ENCODE assay signal across 17 cellular contexts in the genomic region with DNA sequence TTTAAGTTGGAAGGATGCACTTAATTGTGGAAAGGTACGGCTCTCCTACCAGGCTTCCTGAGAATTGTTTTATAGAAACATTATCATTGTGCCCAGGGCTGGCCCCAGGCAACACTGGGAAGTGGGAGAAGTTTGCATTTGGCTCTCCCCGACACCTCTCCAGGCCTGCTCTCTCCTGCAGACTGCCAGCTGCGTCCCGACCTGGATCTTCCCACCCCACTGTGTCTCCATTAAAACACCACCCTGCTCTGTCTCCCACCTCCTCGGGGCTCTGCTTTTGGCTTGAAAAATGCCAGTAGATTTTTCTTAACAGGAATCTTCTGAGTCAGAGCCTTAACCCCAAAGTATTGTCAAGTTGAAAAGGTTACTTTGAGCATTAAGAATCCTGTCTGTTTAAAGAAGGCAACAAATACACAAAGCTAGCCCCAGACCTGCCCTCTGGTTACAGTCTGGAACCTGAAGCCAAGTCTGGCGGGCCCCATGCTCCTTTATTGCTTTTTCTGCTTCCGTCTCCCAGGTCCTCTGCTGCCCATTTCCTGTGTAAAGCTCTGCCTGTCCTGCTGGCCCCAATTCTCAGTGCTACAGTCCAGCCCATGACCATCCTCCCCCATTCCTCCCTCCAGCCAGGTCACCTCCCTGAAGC.
"Had no signal": no experiment of that assay in that cellular context is flagged by ENCODE, and none has a peak within 500 bp of the region (broad histone marks: within the 10 kb centered on the region; RNA-seq: fewer than 3 reads in every experiment).

No MANE protein-coding gene starts in this region.

- H3K27ac ChIP-seq: epithelial cell of prostate, gastrocnemius medialis, lower lobe of right lung, sigmoid colon, stomach, thoracic aorta had no signal

- H3K4me1 ChIP-seq: sigmoid colon had no signal

- H3K27me3 ChIP-seq: gastrocnemius medialis, heart left ventricle, stomach had no signal

- H3K9me3 Mint-ChIP-seq: activated CD4-positive, alpha-beta memory T cell treated with anti-CD3 and anti-CD28 coated beads, Interleukin-2, amount 10 ng/mL, durations not matched to agents 7 days and 5 days; activated T-cell treated with anti-CD3 and anti-CD28 coated beads, Interleukin-2, amount 50 U/mL, for 4 hours had no signal

- H3K9me3 ChIP-seq: gastrocnemius medialis, heart left ventricle, lower lobe of right lung, mucosa of descending colon, sigmoid colon, stomach, thoracic aorta had no signal

- H3K27me3 Mint-ChIP-seq: activated CD4-positive, alpha-beta memory T cell treated with anti-CD3 and anti-CD28 coated beads, Interleukin-2, amount 10 ng/mL, durations not matched to agents 7 days and 5 days had no signal

- ATAC-seq: activated T-cell treated with anti-CD3 and anti-CD28 coated beads, Interleukin-2, amount 50 U/mL, for 4 hours; effector memory CD8-positive, alpha-beta T cell; gastrocnemius medialis; naive thymus-derived CD4-positive, alpha-beta T cell had no signal

- H3K4me3 Mint-ChIP-seq: activated CD4-positive, alpha-beta memory T cell treated with anti-CD3 and anti-CD28 coated beads, Interleukin-2, amount 10 ng/mL, durations not matched to agents 7 days and 5 days; activated naive CD8-positive, alpha-beta T cell; activated T-cell treated with anti-CD3 and anti-CD28 coated beads, Interleukin-2, amount 50 U/mL, for 4 hours; effector memory CD8-positive, alpha-beta T cell; immature natural killer cell; naive thymus-derived CD4-positive, alpha-beta T cell had no signal

- DNase-seq: activated CD4-positive, alpha-beta memory T cell treated with anti-CD3 and anti-CD28 coated beads, Interleukin-2, amount 10 ng/mL, durations not matched to agents 7 days and 5 days; activated gamma-delta T cell; activated T-cell treated with anti-CD3 and anti-CD28 coated beads, Interleukin-2, amount 50 U/mL, for 4 hours; cerebellar nuclear complex; effector memory CD8-positive, alpha-beta T cell; gastrocnemius medialis; immature natural killer cell; lower lobe of right lung; naive thymus-derived CD4-positive, alpha-beta T cell; sigmoid colon; stimulated activated CD4-positive, alpha-beta T cell treated with anti-CD3 and anti-CD28 coated beads, Interleukin-1b, Interleukin-23, amount 100 ng/mL, for 48 hours; stomach had no signal

- H3K27ac Mint-ChIP-seq: activated CD4-positive, alpha-beta memory T cell treated with anti-CD3 and anti-CD28 coated beads, Interleukin-2, amount 10 ng/mL, durations not matched to agents 7 days and 5 days; activated naive CD8-positive, alpha-beta T cell; effector memory CD8-positive, alpha-beta T cell; immature natural killer cell; naive thymus-derived CD4-positive, alpha-beta T cell had no signal

- H3K4me1 Mint-ChIP-seq: activated CD4-positive, alpha-beta memory T cell treated with anti-CD3 and anti-CD28 coated beads, Interleukin-2, amount 10 ng/mL, durations not matched to agents 7 days and 5 days; immature natural killer cell; naive thymus-derived CD4-positive, alpha-beta T cell had no signal

- H3K4me3 ChIP-seq: gastrocnemius medialis, heart left ventricle, lower lobe of right lung, mucosa of descending colon, sigmoid colon, stomach, thoracic aorta had no signal

- H3K36me3 ChIP-seq: gastrocnemius medialis, heart left ventricle, lower lobe of right lung, sigmoid colon, stomach, thoracic aorta had no signal

- H3K36me3 Mint-ChIP-seq: activated naive CD8-positive, alpha-beta T cell; immature natural killer cell; naive thymus-derived CD4-positive, alpha-beta T cell had no signal
